ENCODE assay signal across 27 cellular contexts in the genomic region with DNA sequence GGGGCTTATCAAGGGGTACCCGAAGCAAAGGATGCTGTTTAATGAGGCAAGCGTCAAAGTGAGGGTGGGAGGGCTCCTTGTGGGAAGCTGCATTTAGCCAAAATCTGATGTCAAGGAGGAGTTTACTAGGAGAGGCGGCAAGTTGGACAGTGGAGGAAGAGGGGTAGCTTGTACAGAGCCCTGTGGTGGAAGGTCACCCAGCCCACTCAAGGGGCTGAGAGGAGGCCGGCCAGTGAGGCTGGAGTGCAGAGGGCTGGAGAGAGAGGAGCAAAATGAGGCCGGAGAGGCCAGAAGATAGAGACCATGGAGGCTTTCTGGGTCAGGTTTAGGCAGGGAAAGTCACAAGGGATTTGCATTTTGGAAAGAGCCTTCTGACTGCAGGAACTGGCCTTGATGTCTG.
"Had no signal": no experiment of that assay in that cellular context is flagged by ENCODE, and none has a peak within 500 bp of the region (broad histone marks: within the 10 kb centered on the region; RNA-seq: fewer than 3 reads in every experiment).

No MANE protein-coding gene starts in this region.

- H3K27me3 Mint-ChIP-seq: activated B cell treated with CpG ODN at 0.5 μM for 24 hours; brain; central memory CD8-positive, alpha-beta T cell; T-helper 17 cell had no signal

- H3K4me1 Mint-ChIP-seq: activated B cell treated with CpG ODN at 0.5 μM for 24 hours; brain; central memory CD8-positive, alpha-beta T cell; T-helper 17 cell had no signal

- ATAC-seq: activated CD4-positive, CD25-positive, alpha-beta regulatory T cell treated with anti-CD3 and anti-CD28 coated beads, Interleukin-2, amount 50 U/mL, for 24 hours; effector memory CD8-positive, alpha-beta T cell; foreskin keratinocyte; gastrocnemius medialis; T-helper 17 cell had no signal

- H3K4me3 Mint-ChIP-seq: activated B cell treated with CpG ODN at 0.5 μM for 24 hours; activated CD4-positive, alpha-beta memory T cell treated with anti-CD3 and anti-CD28 coated beads, Interleukin-2, amount 10 ng/mL, durations not matched to agents 7 days and 5 days; activated naive CD4-positive, alpha-beta T cell treated with anti-CD3 and anti-CD28 coated beads for 36 hours; activated naive CD4-positive, alpha-beta T cell treated with anti-CD3 and anti-CD28 coated beads, Interleukin-2, amount 50 U/mL, for 24 hours; activated naive CD8-positive, alpha-beta T cell treated with anti-CD3 and anti-CD28 coated beads, Interleukin-2, amount 10 ng/mL, durations not matched to agents 7 days and 5 days; activated T-helper 1 cell treated with anti-CD3 and anti-CD28 coated beads, Interleukin-12 subunit alpha, Interleukin-12 subunit beta, Interleukin-2, Interleukin-4 antibody, amounts not matched to agents 30 ng/mL and 10 ng/mL and 1 ng/mL, durations not matched to agents 14 hours and 24 hours and 36 hours; brain; central memory CD8-positive, alpha-beta T cell; effector memory CD8-positive, alpha-beta T cell; T-helper 17 cell; T-helper 2 cell treated with Interferon-gamma antibody and Interleukin-4, amounts not matched to agents 5 μg/mL and 100 μg/mL, for 36 hours had no signal

- H3K27ac Mint-ChIP-seq: activated B cell treated with CpG ODN at 0.5 μM for 24 hours; activated CD4-positive, alpha-beta memory T cell treated with anti-CD3 and anti-CD28 coated beads, Interleukin-2, amount 10 ng/mL, durations not matched to agents 7 days and 5 days; activated naive CD4-positive, alpha-beta T cell treated with anti-CD3 and anti-CD28 coated beads for 36 hours; activated naive CD4-positive, alpha-beta T cell treated with anti-CD3 and anti-CD28 coated beads, Interleukin-2, amount 50 U/mL, for 24 hours; activated naive CD8-positive, alpha-beta T cell treated with anti-CD3 and anti-CD28 coated beads, Interleukin-2, amount 10 ng/mL, durations not matched to agents 7 days and 5 days; activated T-helper 1 cell treated with anti-CD3 and anti-CD28 coated beads, Interleukin-12 subunit alpha, Interleukin-12 subunit beta, Interleukin-2, Interleukin-4 antibody, amounts not matched to agents 30 ng/mL and 10 ng/mL and 1 ng/mL, durations not matched to agents 14 hours and 24 hours and 36 hours; activated T-helper 2 cell treated with anti-CD3 and anti-CD28 coated beads, Interferon-gamma antibody, Interleukin-2, Interleukin-4, amounts not matched to agents 10 μg/mL and 5 μg/mL and 100 μg/mL, durations not matched to agents 14 hours and 24 hours and 36 hours; effector memory CD8-positive, alpha-beta T cell; T-helper 17 cell; T-helper 2 cell treated with Interferon-gamma antibody and Interleukin-4, amounts not matched to agents 5 μg/mL and 100 μg/mL, for 36 hours had no signal

- DNase-seq: activated B cell treated with CpG ODN at 0.5 μM for 24 hours; activated CD4-positive, alpha-beta memory T cell treated with anti-CD3 and anti-CD28 coated beads, Interleukin-2, amount 10 ng/mL, durations not matched to agents 7 days and 5 days; activated CD4-positive, alpha-beta T cell treated with anti-CD3 and anti-CD28 coated beads for 48 hours; activated effector memory CD4-positive, alpha-beta T cell treated with anti-CD3 and anti-CD28 coated beads, Interleukin-2, amount 50 U/mL, for 16 hours; activated naive CD4-positive, alpha-beta T cell treated with anti-CD3 and anti-CD28 coated beads for 36 hours; activated naive CD8-positive, alpha-beta T cell treated with anti-CD3 and anti-CD28 coated beads, Interleukin-2, amount 10 ng/mL, durations not matched to agents 7 days and 5 days; activated T-cell treated with anti-CD3 and anti-CD28 coated beads, Interleukin-2, amount 50 U/mL, for 1 hour; activated T-cell treated with anti-CD3 and anti-CD28 coated beads, Interleukin-2, amount 50 U/mL, for 48 hours; cortex of kidney; dermis blood vessel endothelial cell; effector CD4-positive, alpha-beta T cell; effector memory CD8-positive, alpha-beta T cell; erythroblast; foreskin keratinocyte; gastrocnemius medialis; glutamatergic neuron; T-helper 1 cell; T-helper 17 cell; T1000; WERI-Rb-1 had no signal
